ENCODE assay signal across 15 cellular contexts in the genomic region with DNA sequence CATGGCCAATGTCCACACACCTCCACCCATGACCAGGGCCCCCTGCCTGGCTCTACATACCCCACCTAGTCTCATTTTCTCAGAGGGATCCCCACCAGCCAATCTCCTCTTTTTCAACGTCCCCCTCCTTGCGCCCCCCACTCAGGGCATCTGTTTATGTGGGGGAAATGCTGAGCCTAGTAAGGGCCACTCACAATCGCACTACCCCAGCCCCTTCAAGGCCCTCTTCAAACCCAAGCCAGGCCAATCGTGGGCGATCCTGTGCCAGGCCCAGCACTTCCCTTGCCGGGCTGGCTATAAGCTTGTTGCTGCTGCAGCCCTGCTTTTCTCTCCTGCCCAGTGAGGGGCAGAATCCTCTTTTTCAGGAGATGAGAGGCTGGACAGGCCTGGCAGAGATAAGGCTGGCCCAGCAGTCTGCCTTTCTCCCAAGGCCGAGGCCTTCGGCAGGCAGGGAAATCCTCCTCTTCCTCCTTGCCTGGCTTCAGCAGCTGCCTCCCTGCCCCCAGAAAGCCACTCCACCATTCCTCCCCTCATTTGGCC. TPM values are rescaled to one million over a fixed set of nuclear protein-coding genes. Genes with fewer than 3 reads are reported as not detected.
DNase-seq lines count a peak whose midpoint lies in the region; ATAC-seq and TF ChIP-seq lines count a peak whose summit lies in the region.
"Had no signal": no experiment of that assay in that cellular context is flagged by ENCODE, and none has a peak within 500 bp of the region (broad histone marks: within the 10 kb centered on the region; RNA-seq: fewer than 3 reads in every experiment).

No MANE protein-coding gene starts in this region.

- TF ChIP-seq POLR2A in transverse colon (IDR thresholded peaks at IDR 0.05) = no peak

- H3K36me3 Mint-ChIP-seq in activated CD8-positive, alpha-beta T cell treated with anti-CD3 and anti-CD28 coated beads for 36 hours (ENCODE audit: low read depth) = no peaks in the 10 kb centered on the region
- H3K36me3 Mint-ChIP-seq in activated CD8-positive, alpha-beta T cell treated with anti-CD3 and anti-CD28 coated beads, Interleukin-2, amount 10 ng/mL, durations not matched to agents 7 days and 5 days (ENCODE audit: low read depth) = peaks cover 2% of the 10 kb centered on the region
- peaks cover 21% of the 10 kb centered on the region for H3K36me3 Mint-ChIP-seq in nephron progenitor cell (ENCODE audit: low read depth)
- H3K36me3 Mint-ChIP-seq: activated naive CD4-positive, alpha-beta T cell treated with anti-CD3 and anti-CD28 coated beads, Interleukin-2, amount 50 U/mL, for 72 hours had no signal

- peak overlapping the region; percentile 30 for H3K27ac Mint-ChIP-seq in activated CD8-positive, alpha-beta T cell treated with anti-CD3 and anti-CD28 coated beads for 36 hours
- H3K27ac Mint-ChIP-seq in activated CD8-positive, alpha-beta T cell treated with anti-CD3 and anti-CD28 coated beads, Interleukin-2, amount 10 ng/mL, durations not matched to agents 7 days and 5 days = no peak overlapping the region
- H3K27ac Mint-ChIP-seq in nephron progenitor cell = peak overlapping the region; percentile 95

- DNase-seq in activated CD8-positive, alpha-beta T cell treated with anti-CD3 and anti-CD28 coated beads for 36 hours = no peak
- no peak for DNase-seq in activated CD8-positive, alpha-beta T cell treated with anti-CD3 and anti-CD28 coated beads, Interleukin-2, amount 10 ng/mL, durations not matched to agents 7 days and 5 days
- DNase-seq in nephron progenitor cell = no peak
- no peak for DNase-seq in transverse colon
- no peak for DNase-seq in left lung
- DNase-seq in Karpas-422 = no peak
- DNase-seq in SKM-1 (lab: John Stamatoyannopoulos, UW; ENCODE audit: unreplicated experiment) = no peak
- DNase-seq: NCI-H2029 treated with DMSO at 0.1 percent for 48 hours, NCI-H526 treated with DMSO at 0.1 percent for 48 hours, tibial artery had no signal

- no peak for TF ChIP-seq CTCF in activated CD8-positive, alpha-beta T cell treated with anti-CD3 and anti-CD28 coated beads for 36 hours (IDR thresholded peaks at IDR 0.05)
- TF ChIP-seq CTCF in nephron progenitor cell (IDR thresholded peaks at IDR 0.05) (no peak), transverse colon (IDR thresholded peaks at IDR 0.05) (no peak), left lung (IDR thresholded peaks at IDR 0.05) (no peak)

- 0 out of 2 replicates have a peak, but pooled peaks cover 4% of the 10 kb centered on the region for H4K20me1 ChIP-seq in Karpas-422 (ENCODE audit: insufficient read depth, low read depth, low read length)

- H3K4me3 ChIP-seq in duodenal mucosa (ENCODE audit: low read depth in 1 of 2, low read length in 2 of 2) = peak overlapping the region in 1 of 2 donors; percentile 1
- H3K4me3 ChIP-seq in transverse colon = no peak overlapping the region
- H3K4me3 ChIP-seq in left lung = no peak overlapping the region
- no peak overlapping the region for H3K4me3 ChIP-seq in Karpas-422 (ENCODE audit: low read length)
- H3K4me3 ChIP-seq: BLaER1, tibial artery had no signal

- H3K9ac ChIP-seq in duodenal mucosa (ENCODE audit: low read depth in 1 of 2, low read length in 2 of 2) (peak overlapping the region; percentile 55 to 62), Karpas-422 (ENCODE audit: low read length) (no peak overlapping the region)

- H3K4me3 Mint-ChIP-seq in activated CD8-positive, alpha-beta T cell treated with anti-CD3 and anti-CD28 coated beads for 36 hours = no peak overlapping the region
- H3K4me3 Mint-ChIP-seq in activated CD8-positive, alpha-beta T cell treated with anti-CD3 and anti-CD28 coated beads, Interleukin-2, amount 10 ng/mL, durations not matched to agents 7 days and 5 days = no peak overlapping the region
- H3K4me3 Mint-ChIP-seq in nephron progenitor cell = no peak overlapping the region

- H3K27me3 ChIP-seq in duodenal mucosa (ENCODE audit: control insufficient read depth in 1 of 2, insufficient read depth in 2 of 2, low read length in 2 of 2) (no peaks in the 10 kb centered on the region), transverse colon (no peaks in the 10 kb centered on the region), left lung (no peaks in the 10 kb centered on the region), Karpas-422 (ENCODE audit: low read length) (no peaks in the 10 kb centered on the region)
- H3K27me3 ChIP-seq: BLaER1, tibial artery had no signal

- H3K4me1 Mint-ChIP-seq in activated CD8-positive, alpha-beta T cell treated with anti-CD3 and anti-CD28 coated beads for 36 hours (ENCODE audit: low read depth) = no peaks in the 10 kb centered on the region
- H3K4me1 Mint-ChIP-seq in activated CD8-positive, alpha-beta T cell treated with anti-CD3 and anti-CD28 coated beads, Interleukin-2, amount 10 ng/mL, durations not matched to agents 7 days and 5 days (ENCODE audit: low read depth) = peaks cover 10% of the 10 kb centered on the region
- H3K4me1 Mint-ChIP-seq in nephron progenitor cell = peaks cover 70% of the 10 kb centered on the region

- H3K27ac ChIP-seq in duodenal mucosa (ENCODE audit: low read depth, low read length) (peak overlapping the region; percentile 55), transverse colon (peak overlapping the region; percentile 86 to 94 (median 88)), left lung (peak overlapping the region in 1 of 2 donors; percentile 16), Karpas-422 (ENCODE audit: low read length) (no peak overlapping the region)
- H3K27ac ChIP-seq: 22Rv1, tibial artery had no signal

- H3K4me1 ChIP-seq in duodenal mucosa (ENCODE audit: control insufficient read depth in 1 of 2, insufficient read depth in 2 of 2, low read length in 2 of 2) (peaks cover 95 to 97% of the 10 kb centered on the region in 2 donors), transverse colon (peaks cover 88 to 100% (median 95%) of the 10 kb centered on the region in 4 donors), left lung (peaks cover 48 to 73% of the 10 kb centered on the region in 2 donors), Karpas-422 (ENCODE audit: low read length) (no peaks in the 10 kb centered on the region)

- no peak overlapping the region for H3K4me2 ChIP-seq in Karpas-422 (ENCODE audit: low read depth, low read length, poor library complexity, severe bottlenecking)
- H3K4me2 ChIP-seq: BLaER1 had no signal

- no peaks in the 10 kb centered on the region for H3K9me2 ChIP-seq in Karpas-422 (replicated peaks; ENCODE audit: insufficient read depth, low read length)

- no peak overlapping the region for H2AFZ ChIP-seq in Karpas-422 (ENCODE audit: low read length)

- H3K9me3 ChIP-seq in duodenal mucosa (ENCODE audit: control insufficient read depth in 1 of 2, low read length in 2 of 2) (no peaks in the 10 kb centered on the region), transverse colon (no peaks in the 10 kb centered on the region), left lung (no peaks in the 10 kb centered on the region), Karpas-422 (ENCODE audit: low read length) (no peaks in the 10 kb centered on the region)
- H3K9me3 ChIP-seq: BLaER1, tibial artery had no signal

- H3K9me3 Mint-ChIP-seq in activated CD8-positive, alpha-beta T cell treated with anti-CD3 and anti-CD28 coated beads for 36 hours = no peaks in the 10 kb centered on the region
- H3K9me3 Mint-ChIP-seq in activated CD8-positive, alpha-beta T cell treated with anti-CD3 and anti-CD28 coated beads, Interleukin-2, amount 10 ng/mL, durations not matched to agents 7 days and 5 days (ENCODE audit: insufficient read depth) = no peaks in the 10 kb centered on the region
- H3K9me3 Mint-ChIP-seq in nephron progenitor cell = no peaks in the 10 kb centered on the region
- H3K9me3 Mint-ChIP-seq: activated naive CD4-positive, alpha-beta T cell treated with anti-CD3 and anti-CD28 coated beads, Interleukin-2, amount 50 U/mL, for 72 hours had no signal

- in situ Hi-C loops in transverse colon (cut with MboI; ENCODE audit: low pct_ligation_motif_present in 1 of 4, low pct_unique_long_range_greater_than_20kb in 1 of 4, low sequenced_read_pairs in 3 of 4) = no loop called here

- H3K79me2 ChIP-seq in Karpas-422 (ENCODE audit: low read length) = no peaks in the 10 kb centered on the region

- intact Hi-C loops in activated CD8-positive, alpha-beta T cell treated with anti-CD3 and anti-CD28 coated beads for 36 hours (cut with micrococcal nuclease) = no loop called here
- intact Hi-C loops in transverse colon (cut with DNase I; ENCODE audit: low total_unique reads) (no loop called here), left lung (cut with DNase I) (no loop called here)

- POLR2A ChIA-PET in activated CD8-positive, alpha-beta T cell treated with anti-CD3 and anti-CD28 coated beads for 36 hours (lab: Charles Lee) = no interaction called here
- POLR2A ChIA-PET in activated CD8-positive, alpha-beta T cell treated with anti-CD3 and anti-CD28 coated beads, Interleukin-2, amount 10 ng/mL, durations not matched to agents 7 days and 5 days (lab: Charles Lee) = interaction anchor here (0.6 kb wide), 1 partner anchor 10 kb away, joined by 3 read pairs; no protein-coding TSS in a partner anchor

- no peak for TF ChIP-seq EP300 in transverse colon (IDR thresholded peaks at IDR 0.05; ENCODE audit: low read depth)

- WGBS in transverse colon (ENCODE audit: low coverage in 1 of 2), 2 donors = 44 to 81% methylated on average over 3 to 8 of the region's 8 CpGs

- CTCF ChIA-PET in activated CD8-positive, alpha-beta T cell treated with anti-CD3 and anti-CD28 coated beads for 36 hours (lab: Charles Lee) = interaction anchor here (0.6 to 7.0 kb wide), 30 partner anchors 8 to 458 kb away, joined by 3 to 94 read pairs (median 4); a partner anchor contains a TSS
- CTCF ChIA-PET in activated CD8-positive, alpha-beta T cell treated with anti-CD3 and anti-CD28 coated beads, Interleukin-2, amount 10 ng/mL, durations not matched to agents 7 days and 5 days (lab: Charles Lee) = interaction anchor here (0.8 to 4.8 kb wide), 14 partner anchors 9 to 162 kb away, joined by 3 to 52 read pairs (median 5); a partner anchor contains a TSS

- H3K36me3 ChIP-seq in duodenal mucosa (ENCODE audit: control insufficient read depth in 1 of 2, insufficient read depth in 2 of 2, low read length in 2 of 2) (peaks cover 9 to 60% of the 10 kb centered on the region in 2 donors), transverse colon (no peaks in the 10 kb centered on the region), left lung (peaks cover 0 to 97% of the 10 kb centered on the region in 2 donors), Karpas-422 (ENCODE audit: insufficient read depth, low read length) (no peaks in the 10 kb centered on the region)

- no peak for ATAC-seq in activated CD8-positive, alpha-beta T cell treated with anti-CD3 and anti-CD28 coated beads for 36 hours
- ATAC-seq in activated CD8-positive, alpha-beta T cell treated with anti-CD3 and anti-CD28 coated beads, Interleukin-2, amount 10 ng/mL, durations not matched to agents 7 days and 5 days = no peak
- ATAC-seq in left lung = no peak

- no peaks in the 10 kb centered on the region for H3K27me3 Mint-ChIP-seq in activated CD8-positive, alpha-beta T cell treated with anti-CD3 and anti-CD28 coated beads for 36 hours
- no peaks in the 10 kb centered on the region for H3K27me3 Mint-ChIP-seq in activated CD8-positive, alpha-beta T cell treated with anti-CD3 and anti-CD28 coated beads, Interleukin-2, amount 10 ng/mL, durations not matched to agents 7 days and 5 days (ENCODE audit: low read depth)
- peaks cover 5% of the 10 kb centered on the region for H3K27me3 Mint-ChIP-seq in nephron progenitor cell (ENCODE audit: low read depth, poor library complexity)

RNA-seq across cellular contexts. Expression of a gene that starts 16.1 kb away (rescaled TPM):
- 1 to 10 TPM; 1.6 to 2.3 TPM for total RNA-seq in activated CD8-positive, alpha-beta T cell treated with anti-CD3 and anti-CD28 coated beads for 36 hours
- total RNA-seq in activated CD8-positive, alpha-beta T cell treated with anti-CD3 and anti-CD28 coated beads, Interleukin-2, amount 10 ng/mL, durations not matched to agents 7 days and 5 days = not detected
- total RNA-seq in transverse colon = 1,000 to 10,000 TPM in 1 of 4 donors, 100 to 1,000 TPM in 3; 667 to 1,081 (median 790) TPM
- total RNA-seq in left lung = 1 to 10 TPM; 2.5 to 3.9 TPM
- not detected in 2 replicates for total RNA-seq in Karpas-422 (2014; rRNA removed; shearing (Covaris generic); ENCODE audit: low replicate concordance)

RNA-seq across cellular contexts. Expression of a gene that starts 30.8 kb away (rescaled TPM):
- under 1 TPM; 0.54 to 0.60 TPM for total RNA-seq in activated CD8-positive, alpha-beta T cell treated with anti-CD3 and anti-CD28 coated beads for 36 hours
- under 1 TPM in 1 of 2 experiments, not detected in 1; 0.26 TPM for total RNA-seq in activated CD8-positive, alpha-beta T cell treated with anti-CD3 and anti-CD28 coated beads, Interleukin-2, amount 10 ng/mL, durations not matched to agents 7 days and 5 days
- total RNA-seq in transverse colon (10 to 100 TPM in 2 of 4 donors, 1 to 10 TPM in 2; 7.1 to 36.3 (median 20.5) TPM), left lung (10 to 100 TPM; 14.4 to 14.7 TPM)
- total RNA-seq in Karpas-422 (2014; rRNA removed; shearing (Covaris generic); ENCODE audit: low replicate concordance) = 0.11 TPM in 1 of 2 replicates, not detected in the other

RNA-seq across cellular contexts. Expression of a gene that starts 33.9 kb away (rescaled TPM):
- total RNA-seq in activated CD8-positive, alpha-beta T cell treated with anti-CD3 and anti-CD28 coated beads for 36 hours = 10 to 100 TPM; 17.5 to 18.2 TPM
- total RNA-seq in activated CD8-positive, alpha-beta T cell treated with anti-CD3 and anti-CD28 coated beads, Interleukin-2, amount 10 ng/mL, durations not matched to agents 7 days and 5 days = 10 to 100 TPM; 52.7 to 58.1 TPM
- total RNA-seq in transverse colon = 100 to 1,000 TPM; 218 to 457 (median 386) TPM
- total RNA-seq in left lung = 100 to 1,000 TPM; 142 to 185 TPM
- 63.8 and 83.4 TPM in 2 replicates for total RNA-seq in Karpas-422 (2014; rRNA removed; shearing (Covaris generic); ENCODE audit: low replicate concordance)

RNA-seq across cellular contexts. Expression of a gene that starts 36.3 kb away (rescaled TPM):
- total RNA-seq in activated CD8-positive, alpha-beta T cell treated with anti-CD3 and anti-CD28 coated beads for 36 hours = not detected
- total RNA-seq in activated CD8-positive, alpha-beta T cell treated with anti-CD3 and anti-CD28 coated beads, Interleukin-2, amount 10 ng/mL, durations not matched to agents 7 days and 5 days = not detected
- total RNA-seq in transverse colon (not detected), left lung (1 to 10 TPM; 1.5 to 1.9 TPM)
- total RNA-seq in Karpas-422 (2014; rRNA removed; shearing (Covaris generic); ENCODE audit: low replicate concordance) = not detected in 2 replicates
- total RNA-seq: left ventricle myocardium superior had no signal

RNA-seq across cellular contexts. Expression of a gene that starts 53.7 kb away (rescaled TPM):
- not detected for total RNA-seq in activated CD8-positive, alpha-beta T cell treated with anti-CD3 and anti-CD28 coated beads for 36 hours
- not detected for total RNA-seq in activated CD8-positive, alpha-beta T cell treated with anti-CD3 and anti-CD28 coated beads, Interleukin-2, amount 10 ng/mL, durations not matched to agents 7 days and 5 days
- total RNA-seq in transverse colon (10 to 100 TPM in 1 of 4 donors, 1 to 10 TPM in 2, not detected in 1; 3.5 to 20.9 (median 5.7) TPM), left lung (10 to 100 TPM; 79.2 to 91.3 TPM)
- total RNA-seq in Karpas-422 (2014; rRNA removed; shearing (Covaris generic); ENCODE audit: low replicate concordance) = not detected in 2 replicates
- total RNA-seq: activated naive CD4-positive, alpha-beta T cell treated with anti-CD3 and anti-CD28 coated beads, Interleukin-2, amount 50 U/mL, for 72 hours had no signal

Comparison
In these comparisons a context has a peak if more than half of its experiments do, and no peak if none do; other contexts are left out.
1. RNA of a gene that starts 16.1 kb away (total RNA-seq): 667 to 1,081 TPM in transverse colon; 2.5 to 3.9 TPM in left lung, 1.6 to 2.3 TPM in activated CD8-positive, alpha-beta T cell treated with anti-CD3 and anti-CD28 coated beads for 36 hours, not detected in activated CD8-positive, alpha-beta T cell treated with anti-CD3 and anti-CD28 coated beads, Interleukin-2, amount 10 ng/mL, durations not matched to agents 7 days and 5 days and not detected in Karpas-422; every median in the first group is over 100 times any median in the second.